8 cellular contexts compared by ENCODE assay signal in genomic region chr9:11206-11605, GRCh38. TPM values are rescaled to one million over a fixed set of nuclear protein-coding genes. Genes with fewer than 3 reads are reported as not detected.
A peak's percentile ranks its signal among the peaks of the same experiment; 100 is the strongest.
DNase-seq lines count a peak whose midpoint lies in the region; ATAC-seq and TF ChIP-seq lines count a peak whose summit lies in the region.
"Not testable (repeated sequence)": the region's sequence is repeated elsewhere in the genome, so short reads cannot be mapped to it uniquely, and the experiment has no call there.

No MANE protein-coding gene starts in this region.

- H3K27me3 Mint-ChIP-seq in T-cell; nephron progenitor cell (ENCODE audit: low read depth, poor library complexity): not testable (repeated sequence)

- CTCF ChIA-PET in T-cell (lab: Charles Lee): not testable (repeated sequence)

- ATAC-seq in T-cell (replicated peaks in 1 of 4): not testable (repeated sequence)

- not testable (repeated sequence) for H3K36me3 Mint-ChIP-seq in T-cell; nephron progenitor cell (ENCODE audit: low read depth)

- not testable (repeated sequence) for H3K4me3 ChIP-seq in astrocyte of the cerebellum (ENCODE audit: low read depth, low read length)

- not testable (repeated sequence) for H3K4me1 Mint-ChIP-seq in T-cell, nephron progenitor cell

- peak in 33 of 34 experiments; percentile 3 to 88 (median 71) for DNase-seq in T-cell
- peak; percentile 29 for DNase-seq in activated CD8-positive, alpha-beta memory T cell treated with anti-CD3 and anti-CD28 coated beads, Interleukin-2, amount 50 U/mL, for 1 hour (ENCODE audit: extremely low read depth)
- DNase-seq in astrocyte of the cerebellum (ENCODE audit: low read depth): not testable (repeated sequence)
- peak; percentile 3 to 85 (median 62) for DNase-seq in head of caudate nucleus
- peak; percentile 64 for DNase-seq in nephron progenitor cell
- DNase-seq in stimulated activated CD4-positive, alpha-beta T cell treated with anti-CD3 and anti-CD28 coated beads, Interleukin-4, amount 100 ng/mL, for 48 hours (ENCODE audit: low read depth in 2 of 2): peak; percentile 87
- peak; percentile 65 for DNase-seq in ureter (ENCODE audit: low spot score)

- POLR2A ChIA-PET in T-cell (lab: Charles Lee): not testable (repeated sequence)

- not testable (repeated sequence) for H3K4me3 Mint-ChIP-seq in T-cell, nephron progenitor cell

- H3K9me3 Mint-ChIP-seq in T-cell, nephron progenitor cell: not testable (repeated sequence)

- intact Hi-C loops in head of caudate nucleus (cut with DNase I): not testable (repeated sequence)

- in situ Hi-C loops in astrocyte of the cerebellum (cut with HindIII; ENCODE audit: low sequenced_read_pairs): not testable (repeated sequence)

- peak; percentile 48 for TF ChIP-seq CTCF in GM12872 (IDR thresholded peaks at IDR 0.05; ENCODE audit: insufficient read depth, low read depth, low read length)
- TF ChIP-seq CTCF in astrocyte of the cerebellum (IDR thresholded peaks at IDR 0.05; ENCODE audit: low read depth, low read length, missing control alignments): peak; percentile 10
- TF ChIP-seq CTCF in nephron progenitor cell (IDR thresholded peaks at IDR 0.05): peak; percentile 37

- H3K27ac Mint-ChIP-seq in T-cell, nephron progenitor cell: not testable (repeated sequence)

RNA-seq across cellular contexts. Expression of gene WASHC1, which starts 18.1 kb away (rescaled TPM):
- total RNA-seq in T-cell: 10 to 100 TPM; 10.8 to 37.8 (median 31.6) TPM
- total RNA-seq in ureter: 34.6 TPM
